In the genomic region with DNA sequence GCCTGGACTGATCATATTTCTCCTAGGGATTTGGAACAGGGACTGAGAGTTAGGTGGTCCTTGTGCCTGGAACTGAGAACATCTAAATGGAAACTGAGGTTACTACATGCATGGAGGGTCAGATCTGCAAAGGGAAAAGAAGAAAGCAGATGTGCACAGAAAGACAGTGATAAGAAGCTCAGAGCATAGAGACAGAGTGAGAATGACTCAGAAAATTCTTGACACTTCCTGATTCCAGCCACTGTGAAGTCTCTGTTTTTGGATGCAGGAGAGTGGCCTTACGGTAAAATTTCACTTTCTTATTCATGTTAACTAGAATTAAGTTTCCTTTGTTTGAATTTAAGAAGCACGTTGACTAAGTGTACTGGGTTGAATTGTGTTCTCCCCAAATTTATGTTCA, we compare ENCODE assay signal across 23 cellular contexts.
"Had no signal": no experiment of that assay in that cellular context is flagged by ENCODE, and none has a peak within 500 bp of the region (broad histone marks: within the 10 kb centered on the region; RNA-seq: fewer than 3 reads in every experiment).

No MANE protein-coding gene starts in this region.

- H3K4me3 ChIP-seq: ascending aorta, cardiac muscle cell, left lung, neural progenitor cell, tibial artery had no signal

- FAIRE-seq: frontal cortex, kidney had no signal

- H3K36me3 ChIP-seq: ascending aorta, cardiac muscle cell, left lung, neural progenitor cell, tibial artery had no signal

- H3K36me3 Mint-ChIP-seq: naive B cell, neural progenitor cell had no signal

- H3K4me1 ChIP-seq: ascending aorta, left lung, neural progenitor cell, tibial artery had no signal

- H3K4me3 Mint-ChIP-seq: activated T-cell treated with anti-CD3 and anti-CD28 coated beads, Interleukin-2, amount 50 U/mL, for 72 hours; neural progenitor cell had no signal

- H3K27ac Mint-ChIP-seq: activated T-cell treated with anti-CD3 and anti-CD28 coated beads, Interleukin-2, amount 50 U/mL, for 72 hours; naive B cell; neural progenitor cell; progenitor cell of endocrine pancreas had no signal

- H3K9me3 Mint-ChIP-seq: activated T-cell treated with anti-CD3 and anti-CD28 coated beads, Interleukin-2, amount 50 U/mL, for 72 hours; naive B cell; neural progenitor cell had no signal

- H3K27ac ChIP-seq: ascending aorta, cardiac muscle cell, left lung, neural progenitor cell, tibial artery had no signal

- DNase-seq: activated CD4-positive, alpha-beta T cell treated with anti-CD3 and anti-CD28 coated beads, Interleukin-2, amount 50 U/mL, for 1 hour; activated CD8-positive, alpha-beta memory T cell treated with anti-CD3 and anti-CD28 coated beads for 24 hours; activated CD8-positive, alpha-beta memory T cell treated with anti-CD3 and anti-CD28 coated beads, Interleukin-2, amount 50 U/mL, for 48 hours; activated effector memory CD4-positive, alpha-beta T cell treated with anti-CD3 and anti-CD28 coated beads, Interleukin-2, amount 50 U/mL, for 16 hours; activated naive CD4-positive, alpha-beta T cell treated with anti-CD3 and anti-CD28 coated beads, Interleukin-2, amount 50 U/mL, for 16 hours; activated T-cell treated with anti-CD3 and anti-CD28 coated beads, Interleukin-2, amount 50 U/mL, for 72 hours; dermis blood vessel endothelial cell; effector memory CD4-positive, alpha-beta T cell; head of caudate nucleus; kidney; left lung; naive B cell; stimulated activated CD4-positive, alpha-beta T cell treated with anti-CD3 and anti-CD28 coated beads, Interleukin-2, amount 100 ng/mL, for 24 hours; stimulated activated naive CD8-positive, alpha-beta T cell treated with anti-CD3 and anti-CD28 coated beads, Interleukin-15, Interleukin-2, amounts not matched to agents 100 U/mL and 50 U/mL, for 24 hours; substantia nigra; T-helper 1 cell; T-helper 9 cell; tibial artery had no signal

- H3K27me3 ChIP-seq: ascending aorta, cardiac muscle cell, left lung, neural progenitor cell, tibial artery had no signal

- H3K27me3 Mint-ChIP-seq: progenitor cell of endocrine pancreas had no signal

- H3K9me3 ChIP-seq: ascending aorta, left lung, tibial artery had no signal

- H3K4me1 Mint-ChIP-seq: naive B cell, neural progenitor cell had no signal
